9 cellular contexts compared by ENCODE assay signal in genomic region chr4:3871181-3871852, GRCh38.
A peak's percentile ranks its signal among the peaks of the same experiment; 100 is the strongest.
DNase-seq lines count a peak whose midpoint lies in the region; ATAC-seq and TF ChIP-seq lines count a peak whose summit lies in the region.
"Had no signal": no experiment of that assay in that cellular context is flagged by ENCODE, and none has a peak within 500 bp of the region (broad histone marks: within the 10 kb centered on the region; RNA-seq: fewer than 3 reads in every experiment).

No MANE protein-coding gene starts in this region.

- peak overlapping the region; percentile 11 for H3K18ac ChIP-seq in mesendoderm (ENCODE audit: low read length)

- peak overlapping the region; percentile 8 for H3K4me2 ChIP-seq in mesendoderm (ENCODE audit: low read length)

- peaks cover 4% of the 10 kb centered on the region for H3K4me1 Mint-ChIP-seq in activated CD8-positive, alpha-beta T cell treated with anti-CD3 and anti-CD28 coated beads for 36 hours (ENCODE audit: low read depth)

- H3K27ac Mint-ChIP-seq in activated CD8-positive, alpha-beta T cell treated with anti-CD3 and anti-CD28 coated beads for 36 hours, result no peak overlapping the region

- H3K79me2 ChIP-seq in mesendoderm (ENCODE audit: control insufficient read depth, insufficient read depth, low read length), result no peaks in the 10 kb centered on the region

- H3K79me1 ChIP-seq in mesendoderm (ENCODE audit: low read length), result no peaks in the 10 kb centered on the region

- H2AK5ac ChIP-seq in mesendoderm (ENCODE audit: low read length), result no peak overlapping the region

- DNase-seq in 8988T, result peak; percentile 28
- peak; percentile 13 for DNase-seq in GM12865 (ENCODE audit: low read depth)
- peak; percentile 57 for DNase-seq in activated CD8-positive, alpha-beta T cell treated with anti-CD3 and anti-CD28 coated beads for 36 hours
- DNase-seq in mesendoderm, result peak; percentile 87
- no peak for DNase-seq in AML-193 (lab: John Stamatoyannopoulos, UW)
- no peak for DNase-seq in central memory CD4-positive, alpha-beta T cell
- DNase-seq in RWPE1 (ENCODE audit: low spot score), result no peak
- no peak for DNase-seq in activated CD4-positive, alpha-beta T cell treated with anti-CD3 and anti-CD28 coated beads, Interleukin-2, amount 50 U/mL, for 1 hour
- DNase-seq: NCI-H187 had no signal

- no peak overlapping the region for H4K8ac ChIP-seq in mesendoderm (ENCODE audit: low read depth, low read length)

- H3K4me1 ChIP-seq in mesendoderm (ENCODE audit: control insufficient read depth, low read depth, low read length), result peaks cover 4% of the 10 kb centered on the region

- no peak overlapping the region for H2BK5ac ChIP-seq in mesendoderm (ENCODE audit: low read length)

- POLR2A ChIA-PET in activated CD8-positive, alpha-beta T cell treated with anti-CD3 and anti-CD28 coated beads for 36 hours (lab: Charles Lee), result no interaction called here
- POLR2A ChIA-PET in RWPE1 (lab: Yijun Ruan, JAX; ENCODE audit: low non-redundant PET), result no interaction called here

- TF ChIP-seq CTCF in GM12865 (IDR thresholded peaks at IDR 0.05; ENCODE audit: insufficient read depth, low read depth, low read length, missing control alignments) (no peak), RWPE1 (conservative IDR thresholded peaks at IDR 0.05; ENCODE audit: low read depth) (no peak)
- TF ChIP-seq CTCF in activated CD8-positive, alpha-beta T cell treated with anti-CD3 and anti-CD28 coated beads for 36 hours (IDR thresholded peaks at IDR 0.05), result no peak

- no peak overlapping the region for H3K4ac ChIP-seq in mesendoderm (ENCODE audit: low read depth, low read length)

- no peak overlapping the region for H3K23ac ChIP-seq in mesendoderm (ENCODE audit: low read length)

- H3K9ac ChIP-seq in mesendoderm (ENCODE audit: low read length), result no peak overlapping the region

- peak overlapping the region; percentile 50 for H3K56ac ChIP-seq in mesendoderm (ENCODE audit: low read length)

- peak overlapping the region; percentile 14 for H3K4me3 Mint-ChIP-seq in activated CD8-positive, alpha-beta T cell treated with anti-CD3 and anti-CD28 coated beads for 36 hours

- ATAC-seq in activated CD8-positive, alpha-beta T cell treated with anti-CD3 and anti-CD28 coated beads for 36 hours, result peak; percentile 75

- intact Hi-C loops in activated CD8-positive, alpha-beta T cell treated with anti-CD3 and anti-CD28 coated beads for 36 hours (cut with micrococcal nuclease), result no loop called here

- no peaks in the 10 kb centered on the region for H3K27me3 ChIP-seq in mesendoderm (ENCODE audit: insufficient read depth, low read length, poor library complexity)

- no peak overlapping the region for H4K5ac ChIP-seq in mesendoderm (ENCODE audit: low read length)

- no peak overlapping the region for H2BK120ac ChIP-seq in mesendoderm (ENCODE audit: low read depth, low read length)

- H3K36me3 Mint-ChIP-seq in activated CD8-positive, alpha-beta T cell treated with anti-CD3 and anti-CD28 coated beads for 36 hours (ENCODE audit: low read depth), result no peaks in the 10 kb centered on the region

- H3K27ac ChIP-seq in mesendoderm (ENCODE audit: low read depth, low read length) (no peak overlapping the region), RWPE1 (no peak overlapping the region)

- CTCF ChIA-PET in activated CD8-positive, alpha-beta T cell treated with anti-CD3 and anti-CD28 coated beads for 36 hours (lab: Charles Lee), result no interaction called here
- CTCF ChIA-PET in RWPE1 (lab: Yijun Ruan, JAX), result no interaction called here

- H3K9me3 Mint-ChIP-seq in activated CD8-positive, alpha-beta T cell treated with anti-CD3 and anti-CD28 coated beads for 36 hours, result no peaks in the 10 kb centered on the region

- H3K4me3 ChIP-seq in GM12865 (ENCODE audit: low read depth, low read length), result no peak overlapping the region
- H3K4me3 ChIP-seq in mesendoderm (ENCODE audit: low read length), result no peak overlapping the region

- no peak overlapping the region for H2BK15ac ChIP-seq in mesendoderm (replicated peaks; ENCODE audit: low read depth)

- H3K27me3 Mint-ChIP-seq in activated CD8-positive, alpha-beta T cell treated with anti-CD3 and anti-CD28 coated beads for 36 hours, result peaks cover 39% of the 10 kb centered on the region

- WGBS in mesendoderm (ENCODE audit: extremely low coverage, insufficient coverage, low lambda C conversion rate), result no CpG with 5 or more reads among the region's 53 CpGs

- H3K36me3 ChIP-seq in mesendoderm (ENCODE audit: control insufficient read depth, insufficient read depth, low read length), result no peaks in the 10 kb centered on the region

Comparison
In these comparisons a context has a peak if more than half of its experiments do, and no peak if none do; other contexts are left out.
1. DNase-seq: peak in 8988T (single experiment), GM12865 (single experiment), activated CD8-positive, alpha-beta T cell treated with anti-CD3 and anti-CD28 coated beads for 36 hours (single experiment) and mesendoderm (single experiment); none in AML-193 (0 of 2), central memory CD4-positive, alpha-beta T cell (single experiment), RWPE1 (single experiment) and activated CD4-positive, alpha-beta T cell treated with anti-CD3 and anti-CD28 coated beads, Interleukin-2, amount 50 U/mL, for 1 hour (single experiment).